9 cellular contexts compared by ENCODE assay signal in genomic region chr10:47461261-47461687, GRCh38. TPM values are rescaled to one million over a fixed set of nuclear protein-coding genes. Genes with fewer than 3 reads are reported as not detected.
DNase-seq lines count a peak whose midpoint lies in the region; ATAC-seq, FAIRE-seq and TF ChIP-seq lines count a peak whose summit lies in the region.
"Not testable (repeated sequence)": the region's sequence is repeated elsewhere in the genome, so short reads cannot be mapped to it uniquely, and the experiment has no call there.
"Had no signal": no experiment of that assay in that cellular context is flagged by ENCODE, and none has a peak within 500 bp of the region (broad histone marks: within the 10 kb centered on the region; RNA-seq: fewer than 3 reads in every experiment).

No MANE protein-coding gene starts in this region.

- intact Hi-C loops in endothelial cell of umbilical vein (cut with micrococcal nuclease); left colon (cut with DNase I, micrococcal nuclease); prostate gland (cut with DNase I): not testable (repeated sequence)

- not testable (repeated sequence) for H3K9me3 ChIP-seq in endothelial cell of umbilical vein (replicated peaks; ENCODE audit: control insufficient read depth, insufficient read depth, low read length); prostate gland

- H3K79me2 ChIP-seq in endothelial cell of umbilical vein (ENCODE audit: control insufficient read depth, insufficient read depth, low read length): not testable (repeated sequence)

- H4K20me1 ChIP-seq in endothelial cell of umbilical vein (replicated peaks; ENCODE audit: control insufficient read depth, extremely low read depth, insufficient read depth, low read length): not testable (repeated sequence)

- not testable (repeated sequence) for H3K36me3 Mint-ChIP-seq in activated T-cell treated with anti-CD3 and anti-CD28 coated beads, Interleukin-2, amount 50 U/mL, for 72 hours (ENCODE audit: insufficient read depth in 2 of 2)

- H3K9ac ChIP-seq in endothelial cell of umbilical vein (replicated peaks; ENCODE audit: extremely low read depth, insufficient read depth, low read length): not testable (repeated sequence)

- H3K27ac ChIP-seq in endothelial cell of umbilical vein (ENCODE audit: insufficient read depth, low read depth, low read length); prostate gland: not testable (repeated sequence)

- not testable (repeated sequence) for BruUV-seq in endothelial cell of umbilical vein (replicated peaks; lab: Mats Ljungman, UMichigan)

- not testable (repeated sequence) for H3K27me3 Mint-ChIP-seq in activated T-cell treated with anti-CD3 and anti-CD28 coated beads, Interleukin-2, amount 50 U/mL, for 72 hours (ENCODE audit: low read depth)

- not testable (repeated sequence) for TF ChIP-seq EP300 in Ishikawa (IDR thresholded peaks at IDR 0.05; ENCODE audit: borderline replicate concordance)

- not testable (repeated sequence) for TF ChIP-seq RAD21 in Ishikawa (IDR thresholded peaks at IDR 0.05; ENCODE audit: low read depth)

- not testable (repeated sequence) for H3K9me3 Mint-ChIP-seq in activated T-cell treated with anti-CD3 and anti-CD28 coated beads, Interleukin-2, amount 50 U/mL, for 72 hours

- peak overlapping the region in 1 of 3 experiments; percentile 15 for H3K4me3 ChIP-seq in endothelial cell of umbilical vein (replicated peaks in 1 of 3; ENCODE audit: insufficient read depth in 1 of 3, low read depth in 1 of 3, low read length in 3 of 3)
- not testable (repeated sequence) for H3K4me3 ChIP-seq in prostate gland

- H3K4me3 Mint-ChIP-seq in activated T-cell treated with anti-CD3 and anti-CD28 coated beads, Interleukin-2, amount 50 U/mL, for 72 hours: peak overlapping the region; percentile 67 to 76

- peak overlapping the region; percentile 37 for H2AFZ ChIP-seq in endothelial cell of umbilical vein (ENCODE audit: low read depth, low read length)

- H3K27ac Mint-ChIP-seq in activated T-cell treated with anti-CD3 and anti-CD28 coated beads, Interleukin-2, amount 50 U/mL, for 72 hours: not testable (repeated sequence)

- H3K4me1 Mint-ChIP-seq in activated T-cell treated with anti-CD3 and anti-CD28 coated beads, Interleukin-2, amount 50 U/mL, for 72 hours (ENCODE audit: low read depth): not testable (repeated sequence)

- POLR2A ChIA-PET in endothelial cell of umbilical vein (lab: Charles Lee): not testable (repeated sequence)

- ATAC-seq in GM18505 (IDR thresholded peaks at IDR 0.05; ENCODE audit: unreplicated experiment) (peak; percentile 69), left colon (peak; percentile 80)
- ATAC-seq in activated T-cell treated with anti-CD3 and anti-CD28 coated beads, Interleukin-2, amount 50 U/mL, for 72 hours (replicated peaks in 1 of 2): peak; percentile 83 to 86

- not testable (repeated sequence) for H3K27me3 ChIP-seq in endothelial cell of umbilical vein (ENCODE audit: control insufficient read depth in 2 of 2, insufficient read depth in 2 of 2, low read length in 2 of 2); prostate gland (replicated peaks; ENCODE audit: insufficient read depth)

- not testable (repeated sequence) for H3K36me3 ChIP-seq in endothelial cell of umbilical vein (ENCODE audit: control insufficient read depth in 2 of 2, extremely low read depth in 1 of 2, insufficient read depth in 2 of 2, low read length in 2 of 2); prostate gland

- H3K9me1 ChIP-seq in endothelial cell of umbilical vein (replicated peaks; ENCODE audit: control insufficient read depth, extremely low read depth, insufficient read depth, low read length): not testable (repeated sequence)

- DNase-seq in A172 (ENCODE audit: low spot score): peak; percentile 53
- DNase-seq in RCC 7860 (ENCODE audit: low spot score): peak; percentile 80
- DNase-seq in activated T-cell treated with anti-CD3 and anti-CD28 coated beads, Interleukin-2, amount 50 U/mL, for 72 hours: peak; percentile 20 to 31
- peak; percentile 48 for DNase-seq in endothelial cell of umbilical vein (ENCODE audit: low read depth, low spot score)
- DNase-seq in left colon: peak in 1 of 2 donors; percentile 37
- DNase-seq in prostate gland (ENCODE audit: low spot score): peak; percentile 32

- TF ChIP-seq CTCF in endothelial cell of umbilical vein (IDR thresholded peaks at IDR 0.05; ENCODE audit: extremely low read depth in 1 of 2, insufficient read depth in 1 of 2, low read depth in 1 of 2, low read length in 2 of 2) (peak; percentile 13 to 39), prostate gland (IDR thresholded peaks at IDR 0.05) (peak in 1 of 4 experiments; percentile 21)

- TF ChIP-seq POLR2A in GM18505 (IDR thresholded peaks at IDR 0.05; ENCODE audit: borderline replicate concordance, extremely low read depth, insufficient read depth, insufficient read length); endothelial cell of umbilical vein (IDR thresholded peaks at IDR 0.05; ENCODE audit: low read depth, low read length); prostate gland (IDR thresholded peaks at IDR 0.05): not testable (repeated sequence)

- CTCF ChIA-PET in endothelial cell of umbilical vein (lab: Charles Lee): interaction anchor here (0.5 kb wide), 1 partner anchor 100 kb away, joined by 3 read pairs; no protein-coding TSS in a partner anchor

- WGBS in prostate gland: 0% methylated on average over 5 of the region's 37 CpGs

- H3K4me1 ChIP-seq in endothelial cell of umbilical vein (ENCODE audit: control insufficient read depth, extremely low read depth, insufficient read depth, low read length); prostate gland (replicated peaks): not testable (repeated sequence)

- dilution Hi-C loops in endothelial cell of umbilical vein (cut with MboI; ENCODE audit: extremely low pct_ligation_motif_present, low sequenced_read_pairs): not testable (repeated sequence)

- not testable (repeated sequence) for FAIRE-seq in RCC 7860 (lab: Jason Lieb, UNC); endothelial cell of umbilical vein (lab: Jason Lieb, UNC)

- H3K4me2 ChIP-seq in endothelial cell of umbilical vein (ENCODE audit: insufficient read depth, low read length): not testable (repeated sequence)

TF ChIP-seq in Ishikawa, 13 proteins besides CTCF, POLR2A, EP300 and RAD21:
- peak; percentile 41; the same call in 1 of the 2 replicates for TF ChIP-seq EGR1 (IDR thresholded peaks at IDR 0.05)

RNA-seq across cellular contexts. Expression of gene ANXA8, which starts 22.6 kb away (rescaled TPM):
- 45.4 and 54.3 TPM in 2 replicates for total RNA-seq in A172 (2014; rRNA removed; shearing (Covaris generic))
- total RNA-seq in activated T-cell treated with anti-CD3 and anti-CD28 coated beads, Interleukin-2, amount 50 U/mL, for 72 hours: not detected
- total RNA-seq in endothelial cell of umbilical vein: not detected in 2 replicates
- not detected in 2 replicates for polyA plus RNA-seq in endothelial cell of umbilical vein
- not detected in 2 replicates for polyA plus RNA-seq in endothelial cell of umbilical vein (2011; cell fraction: cytosol; rRNA removed)
- 0.13 TPM in 1 of 2 replicates, not detected in the other for polyA plus RNA-seq in endothelial cell of umbilical vein (2011; cell fraction: nucleus; rRNA removed)
- polyA plus RNA-seq in endothelial cell of umbilical vein (2012): not detected in 2 replicates
- not detected in 2 replicates for polyA minus RNA-seq in endothelial cell of umbilical vein
- polyA minus RNA-seq in endothelial cell of umbilical vein (2011; cell fraction: cytosol; rRNA and poly(A)+ RNA removed): 14.8 TPM
- polyA minus RNA-seq in endothelial cell of umbilical vein (2011; cell fraction: nucleus; rRNA and poly(A)+ RNA removed): 0.19 TPM in 1 of 2 replicates, not detected in the other
- not detected for total RNA-seq in left colon
- total RNA-seq in prostate gland: 10 to 100 TPM in 1 of 2 donors, 1 to 10 TPM in 1; 8.2 to 13.9 TPM
- total RNA-seq: cerebellum had no signal

RNA-seq across cellular contexts. Expression of gene FAM25G, which starts 30.2 kb away (rescaled TPM):
- not detected in 2 replicates for total RNA-seq in A172 (2014; rRNA removed; shearing (Covaris generic))
- total RNA-seq in activated T-cell treated with anti-CD3 and anti-CD28 coated beads, Interleukin-2, amount 50 U/mL, for 72 hours: not detected
- total RNA-seq in endothelial cell of umbilical vein (not detected in 2 replicates), left colon (1 to 10 TPM; 2.7 to 2.9 TPM), prostate gland (not detected)
- not detected in 2 replicates for polyA plus RNA-seq in endothelial cell of umbilical vein
- not detected in 2 replicates for polyA plus RNA-seq in endothelial cell of umbilical vein (2011; cell fraction: cytosol; rRNA removed)
- not detected in 2 replicates for polyA plus RNA-seq in endothelial cell of umbilical vein (2011; cell fraction: nucleus; rRNA removed)
- not detected in 2 replicates for polyA plus RNA-seq in endothelial cell of umbilical vein (2012)
- polyA minus RNA-seq in endothelial cell of umbilical vein: not detected in 2 replicates
- polyA minus RNA-seq in endothelial cell of umbilical vein (2011; cell fraction: cytosol; rRNA and poly(A)+ RNA removed): not detected
- not detected in 2 replicates for polyA minus RNA-seq in endothelial cell of umbilical vein (2011; cell fraction: nucleus; rRNA and poly(A)+ RNA removed)
- total RNA-seq: cerebellum had no signal
